In genomic region chr5:124628721-124629596, GRCh38 we compare ENCODE assay signal across 1 cellular context.
TF ChIP-seq lines count a peak whose summit lies in the region.

No MANE protein-coding gene starts in this region.

TF ChIP-seq in K562, 482 proteins besides CTCF, POLR2A, EP300 and RAD21 (continued from another document and continues in another):
- TF ChIP-seq HDAC8 (tag; IDR thresholded peaks at IDR 0.05) (no peak), KLF10 (CRISPR knock-in tag; IDR thresholded peaks at IDR 0.05) (no peak), TAF15 (IDR thresholded peaks at IDR 0.05; ENCODE audit: low read depth, low read length) (no peak), TCF15 (CRISPR knock-in tag; IDR thresholded peaks at IDR 0.05) (no peak), HDAC1 (IDR thresholded peaks at IDR 0.05) (peak in 1 of 2 experiments; percentile 76; a peak in 2 of 4 replicates), ZBTB33 (CRISPR knock-in tag; IDR thresholded peaks at IDR 0.05) (peak; percentile 31; the same call in 1 of the 2 replicates), KLF13 (tag; IDR thresholded peaks at IDR 0.05; ENCODE audit: borderline replicate concordance, low read depth) (no peak), PYGO2 (tag; IDR thresholded peaks at IDR 0.05) (no peak), ATF6 (CRISPR knock-in tag; IDR thresholded peaks at IDR 0.05) (no peak), ETV5 (CRISPR knock-in tag; IDR thresholded peaks at IDR 0.05; ENCODE audit: low read depth) (0 out of 2 replicates have a peak, but pooled peaks have one; percentile 34), HMGN3 (IDR thresholded peaks at IDR 0.05; ENCODE audit: borderline replicate concordance, extremely low read depth, insufficient read length, low read depth, low read length) (peak; percentile 70), ZNF146 (CRISPR knock-in tag; IDR thresholded peaks at IDR 0.05; ENCODE audit: unreplicated experiment) (no peak), CGGBP1 (CRISPR knock-in tag; IDR thresholded peaks at IDR 0.05) (no peak), MNT (conservative IDR thresholded peaks at IDR 0.05) (peak in 1 of 2 experiments; percentile 40; a peak in 1 of 4 replicates), PCBP1 (IDR thresholded peaks at IDR 0.05; ENCODE audit: low read depth, low read length, poor library complexity, severe bottlenecking) (no peak), CSDE1 (IDR thresholded peaks at IDR 0.05) (no peak), L3MBTL2 (IDR thresholded peaks at IDR 0.05) (peak; percentile 52; the same call in 1 of the 2 replicates), ZNF224 (CRISPR knock-in tag; IDR thresholded peaks at IDR 0.05) (no peak), TCF3 (CRISPR knock-in tag; IDR thresholded peaks at IDR 0.05) (peak; percentile 79), ZNF140 (CRISPR knock-in tag; IDR thresholded peaks at IDR 0.05) (no peak), SRF (CRISPR knock-in tag; IDR thresholded peaks at IDR 0.05) (peak in 1 of 2 experiments; percentile 62; a peak in 1 of 4 replicates), RNF219 (CRISPR knock-in tag; IDR thresholded peaks at IDR 0.05) (no peak), ZNF639 (CRISPR knock-in tag; conservative IDR thresholded peaks at IDR 0.05 in 1 of 2, IDR thresholded peaks at IDR 0.05 in 1 of 2) (peak in 1 of 2 experiments; percentile 52; a peak in 1 of 4 replicates), RBM39 (optimal IDR thresholded peaks at IDR 0.05; ENCODE audit: low read depth, low read length) (no peak), NFE2 (IDR thresholded peaks at IDR 0.05; ENCODE audit: low read depth) (peak; percentile 46; the same call in 1 of the 2 replicates), DLX4 (CRISPR knock-in tag; IDR thresholded peaks at IDR 0.05) (no peak), HLTF (IDR thresholded peaks at IDR 0.05) (no peak; the same call in 1 of the 2 replicates), CXXC5 (CRISPR knock-in tag; IDR thresholded peaks at IDR 0.05) (peak; percentile 51; the same call in 1 of the 2 replicates), MEIS2 (IDR thresholded peaks at IDR 0.05; ENCODE audit: partially characterized antibody) (peak; percentile 64), TSC22D4 (tag; IDR thresholded peaks at IDR 0.05) (no peak), FOXM1 (IDR thresholded peaks at IDR 0.05; ENCODE audit: low read depth) (no peak), FOXM1 (CRISPR knock-in tag; IDR thresholded peaks at IDR 0.05; ENCODE audit: low read depth) (no peak), IRF1 (CRISPR knock-in tag; IDR thresholded peaks at IDR 0.05; ENCODE audit: borderline replicate concordance) (no peak), PCBP2 (IDR thresholded peaks at IDR 0.05; ENCODE audit: low read depth, low read length, poor library complexity, severe bottlenecking) (no peak), POLR2AphosphoS5 (IDR thresholded peaks at IDR 0.05; ENCODE audit: control insufficient read depth, insufficient read depth, low read depth, low read length) (peak; percentile 60), CBX1 (IDR thresholded peaks at IDR 0.05; ENCODE audit: low read depth) (0 out of 2 replicates have a peak, but pooled peaks have one; percentile 22), ZNF77 (CRISPR knock-in tag; IDR thresholded peaks at IDR 0.05) (no peak), ZBTB11 (CRISPR knock-in tag; IDR thresholded peaks at IDR 0.05) (no peak), ARID4B (CRISPR knock-in tag; IDR thresholded peaks at IDR 0.05) (no peak), RBM17 (IDR thresholded peaks at IDR 0.05; ENCODE audit: borderline replicate concordance, low read depth, low read length) (no peak), HDAC2 (IDR thresholded peaks at IDR 0.05) (peak; percentile 55)
